1 cellular context compared by ENCODE assay signal in the genomic region with DNA sequence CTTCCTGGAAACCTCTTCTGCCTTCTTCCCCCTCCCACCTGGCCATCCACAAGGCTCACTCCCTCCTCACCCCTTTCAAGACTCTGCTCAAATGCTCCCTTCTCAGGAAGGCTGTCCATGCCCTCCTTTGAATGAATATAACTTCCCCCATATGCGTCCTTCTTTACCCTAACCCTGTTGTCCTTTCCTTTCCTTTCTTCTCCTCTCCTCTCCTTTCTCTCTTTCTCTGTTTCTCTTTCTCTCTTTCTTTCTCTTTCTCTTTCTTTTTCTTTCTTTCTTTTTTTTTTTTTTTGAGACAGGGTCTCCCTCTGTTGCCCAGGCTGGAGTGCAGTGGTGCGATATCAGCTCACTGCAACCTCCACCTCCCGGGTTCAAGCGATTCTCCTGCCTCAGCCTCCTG. TPM values are rescaled to one million over a fixed set of nuclear protein-coding genes. Genes with fewer than 3 reads are reported as not detected.
"Had no signal": no experiment of that assay in that cellular context is flagged by ENCODE, and none has a peak within 500 bp of the region (broad histone marks: within the 10 kb centered on the region; RNA-seq: fewer than 3 reads in every experiment).

No MANE protein-coding gene starts in this region.

RNA-seq across cellular contexts. Expression of a gene that starts 15.1 kb away (rescaled TPM):
- polyA plus RNA-seq: immature natural killer cell had no signal
